8 cellular contexts compared by ENCODE assay signal in genomic region chr12:92146865-92147264, GRCh38. TPM values are rescaled to one million over a fixed set of nuclear protein-coding genes. Genes with fewer than 3 reads are reported as not detected.
DNase-seq lines count a peak whose midpoint lies in the region; TF ChIP-seq lines count a peak whose summit lies in the region.

No MANE protein-coding gene starts in this region.

- no peak for DNase-seq in GM12864 (ENCODE audit: low read depth)
- DNase-seq in OCI-M1 (lab: John Stamatoyannopoulos, UW) = peak; percentile 39
- no peak for DNase-seq in esophagus muscularis mucosa (ENCODE audit: extremely low spot score)
- no peak for DNase-seq in retinal pigment epithelial cell (ENCODE audit: low read depth)
- DNase-seq in globus pallidus (ENCODE audit: low spot score) = no peak
- no peak for DNase-seq in activated effector memory CD4-positive, alpha-beta T cell treated with anti-CD3 and anti-CD28 coated beads, Interleukin-2, amount 50 U/mL, for 16 hours
- DNase-seq in NCI-H2081 (lab: John Stamatoyannopoulos, UW) = no peak
- no peak for DNase-seq in lower leg skin (ENCODE audit: low spot score in 2 of 2)

- H3K36me3 ChIP-seq in esophagus muscularis mucosa = peaks cover 0 to 32% (median 8%) of the 10 kb centered on the region in 4 donors

- TF ChIP-seq EP300 in esophagus muscularis mucosa (IDR thresholded peaks at IDR 0.05) = no peak

- no peaks in the 10 kb centered on the region for H3K9me3 ChIP-seq in esophagus muscularis mucosa

- 14% methylated on average over 3 of the region's 3 CpGs for WGBS in esophagus muscularis mucosa
- WGBS in lower leg skin, 2 donors = 13 to 16% methylated on average over 3 of the region's 3 CpGs

- intact Hi-C loops in esophagus muscularis mucosa (cut with DNase I) = loop anchor here (5.0 to 10.0 kb wide), 3 partner anchors 98 to 425 kb away; no protein-coding TSS in a partner anchor
- intact Hi-C loops in lower leg skin (cut with DNase I; ENCODE audit: low total_unique reads) = loop anchor here (10.0 kb wide), 2 partner anchors 332 to 428 kb away; no protein-coding TSS in a partner anchor

- TF ChIP-seq CTCF in GM12864 (IDR thresholded peaks at IDR 0.05; ENCODE audit: low read depth, low read length, missing control alignments) (no peak), esophagus muscularis mucosa (IDR thresholded peaks at IDR 0.05) (no peak), retinal pigment epithelial cell (conservative IDR thresholded peaks at IDR 0.05; ENCODE audit: low read depth, low read length) (no peak), lower leg skin (IDR thresholded peaks at IDR 0.05) (no peak)

- peak overlapping the region; percentile 73 for H3K4me3 ChIP-seq in GM12864 (ENCODE audit: low read depth, low read length)
- H3K4me3 ChIP-seq in esophagus muscularis mucosa = peak overlapping the region; percentile 77 to 97 (median 91)
- peak overlapping the region; percentile 83 for H3K4me3 ChIP-seq in retinal pigment epithelial cell (ENCODE audit: low read length)
- H3K4me3 ChIP-seq in lower leg skin (ENCODE audit: low read depth, poor library complexity, severe bottlenecking) = no peak overlapping the region

- peaks cover 0 to 14% (median 12%) of the 10 kb centered on the region in 4 donors for H3K4me1 ChIP-seq in esophagus muscularis mucosa

- no peaks in the 10 kb centered on the region for H3K27me3 ChIP-seq in esophagus muscularis mucosa

- no peak for TF ChIP-seq POLR2A in esophagus muscularis mucosa (IDR thresholded peaks at IDR 0.05; ENCODE audit: low read depth)
- no peak for TF ChIP-seq POLR2A in lower leg skin (IDR thresholded peaks at IDR 0.05)

- H3K27ac ChIP-seq in esophagus muscularis mucosa (replicated peaks in 1 of 4) = peak overlapping the region; percentile 99

RNA-seq across cellular contexts. Expression of gene BTG1, which starts 1.2 kb away (rescaled TPM):
- total RNA-seq in esophagus muscularis mucosa (10 to 100 TPM; 40.6 to 66.4 (median 43.1) TPM), lower leg skin (100 to 1,000 TPM; 113 to 250 (median 182) TPM)
